ENCODE assay signal across 8 cellular contexts in the genomic region with DNA sequence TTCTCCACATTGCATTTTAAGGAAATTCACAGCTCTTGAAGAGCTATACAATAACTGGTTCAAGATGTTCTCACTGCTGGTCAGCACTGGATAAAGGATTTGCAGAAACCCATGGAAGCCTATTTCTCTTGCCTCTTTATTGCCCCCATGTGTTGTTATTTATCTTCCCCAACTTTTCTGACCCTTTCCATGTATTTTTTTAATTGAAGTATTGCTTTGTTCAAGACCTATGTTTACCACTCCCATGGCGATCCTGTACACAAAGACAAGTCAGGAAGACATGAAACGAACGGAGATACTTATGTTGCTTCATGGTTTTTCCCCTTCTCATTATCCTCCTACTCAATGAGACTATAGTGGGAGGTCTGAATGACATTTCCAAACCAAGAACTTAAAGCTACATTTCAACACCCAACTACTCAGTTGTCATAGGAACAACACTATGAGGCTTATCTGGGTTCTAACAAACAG.
DNase-seq lines count a peak whose midpoint lies in the region; ATAC-seq and TF ChIP-seq lines count a peak whose summit lies in the region.

No MANE protein-coding gene starts in this region.

- H3K4me3 ChIP-seq in choroid plexus epithelial cell (ENCODE audit: low read depth, low read length) (peak overlapping the region; percentile 66), osteoblast (ENCODE audit: insufficient read depth, low read length) (peak overlapping the region; percentile 76)

- DNase-seq in GF-D8 (lab: John Stamatoyannopoulos, UW) (peak; percentile 66), MV-4-11 (lab: John Stamatoyannopoulos, UW) (peak; percentile 55), choroid plexus epithelial cell (ENCODE audit: low read depth) (peak; percentile 71), osteoblast (ENCODE audit: insufficient read length, low spot score, missing footprints) (no peak), NCI-H1417 treated with DMSO at 0.1 percent for 48 hours (lab: John Stamatoyannopoulos, UW) (no peak), amniotic stem cell (lab: John Stamatoyannopoulos, UW) (no peak)

- ATAC-seq in HG02623 (IDR thresholded peaks at IDR 0.05; ENCODE audit: unreplicated experiment) (no peak), GM21360 (IDR thresholded peaks at IDR 0.05; ENCODE audit: unreplicated experiment) (no peak)

- peak overlapping the region; percentile 80 for H3K4me2 ChIP-seq in osteoblast (ENCODE audit: insufficient read depth, low read length)

- H3K9me3 ChIP-seq in osteoblast (ENCODE audit: low read depth, low read length), result no peaks in the 10 kb centered on the region

- peak overlapping the region; percentile 91 for H3K27ac ChIP-seq in osteoblast (ENCODE audit: low read depth, low read length)

- TF ChIP-seq CTCF in choroid plexus epithelial cell (conservative IDR thresholded peaks at IDR 0.05; ENCODE audit: low read depth, low read length) (no peak), osteoblast (IDR thresholded peaks at IDR 0.05; ENCODE audit: extremely low read depth, low read depth, low read length) (no peak)

- H3K36me3 ChIP-seq in osteoblast (ENCODE audit: insufficient read depth, low read length), result peaks cover 58% of the 10 kb centered on the region

- no peak overlapping the region for H2AFZ ChIP-seq in osteoblast (ENCODE audit: low read length)

- peaks cover 44% of the 10 kb centered on the region for H3K4me1 ChIP-seq in osteoblast (ENCODE audit: insufficient read depth, low read length)

- H3K27me3 ChIP-seq in osteoblast (ENCODE audit: insufficient read depth, low read length), result no peaks in the 10 kb centered on the region

- H4K20me1 ChIP-seq in osteoblast (ENCODE audit: insufficient read depth, low read length), result peaks cover 14% of the 10 kb centered on the region

- peaks cover 88% of the 10 kb centered on the region for H3K79me2 ChIP-seq in osteoblast (ENCODE audit: insufficient read depth, low read length)

Comparison
In these comparisons a context has a peak if more than half of its experiments do, and no peak if none do; other contexts are left out.
1. DNase-seq: peak in GF-D8 (single experiment), MV-4-11 (single experiment) and choroid plexus epithelial cell (single experiment); none in osteoblast (single experiment), NCI-H1417 treated with DMSO at 0.1 percent for 48 hours (single experiment) and amniotic stem cell (single experiment).